Comparison of ENCODE assay signal across 32 cellular contexts in the genomic region with DNA sequence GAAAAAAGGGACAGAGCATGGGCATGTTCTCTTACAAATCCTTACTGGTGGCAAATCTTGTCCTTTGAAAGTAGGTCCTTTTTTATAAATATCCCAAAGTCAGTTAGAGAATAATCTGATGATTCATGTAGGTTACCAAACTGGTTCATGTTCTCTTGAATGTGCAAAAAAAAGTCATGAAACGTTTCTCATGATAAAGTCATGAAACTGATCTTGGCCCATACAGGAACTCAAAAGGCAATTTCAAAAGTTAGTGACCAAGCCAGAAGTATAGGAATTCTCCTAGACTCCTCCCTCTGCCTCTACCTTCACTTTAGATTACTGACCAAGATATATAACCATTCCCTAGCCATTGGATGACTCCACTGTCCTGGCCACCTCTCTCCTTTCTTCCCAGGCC. TPM values are rescaled to one million over a fixed set of nuclear protein-coding genes. Genes with fewer than 3 reads are reported as not detected.
DNase-seq lines count a peak whose midpoint lies in the region; ATAC-seq lines count a peak whose summit lies in the region.
"Had no signal": no experiment of that assay in that cellular context is flagged by ENCODE, and none has a peak within 500 bp of the region (broad histone marks: within the 10 kb centered on the region; RNA-seq: fewer than 3 reads in every experiment).

No MANE protein-coding gene starts in this region.

- ATAC-seq in HG03432 (IDR thresholded peaks at IDR 0.05; ENCODE audit: unreplicated experiment): no peak
- ATAC-seq: left lung, pancreas, T-cell had no signal

- H3K18ac ChIP-seq in mesendoderm (ENCODE audit: low read length): no peak overlapping the region

- H3K79me2 ChIP-seq in mesendoderm (ENCODE audit: control insufficient read depth, insufficient read depth, low read length): no peaks in the 10 kb centered on the region

- H3K4ac ChIP-seq in mesendoderm (ENCODE audit: low read depth, low read length): no peak overlapping the region

- peak overlapping the region; percentile 70 for H3K27ac ChIP-seq in angular gyrus (ENCODE audit: low read depth, low read length)
- H3K27ac ChIP-seq in mesendoderm (ENCODE audit: low read depth, low read length): no peak overlapping the region
- H3K27ac ChIP-seq: esophagus muscularis mucosa, HL-60, KMS-11, left lung, pancreas, uterus had no signal

- H3K79me1 ChIP-seq in mesendoderm (ENCODE audit: low read length): no peaks in the 10 kb centered on the region

- no peak overlapping the region for H2BK120ac ChIP-seq in mesendoderm (ENCODE audit: low read depth, low read length)

- no peak overlapping the region for H3K4me3 ChIP-seq in mesendoderm (ENCODE audit: low read length)
- H3K4me3 ChIP-seq: esophagus muscularis mucosa, left lung, pancreas, uterus had no signal

- no peak overlapping the region for H2AK5ac ChIP-seq in mesendoderm (ENCODE audit: low read length)

- no peak overlapping the region for H3K23ac ChIP-seq in mesendoderm (ENCODE audit: low read length)

- H3K56ac ChIP-seq in mesendoderm (ENCODE audit: low read length): no peak overlapping the region

- WGBS in mesendoderm (ENCODE audit: extremely low coverage, insufficient coverage, low lambda C conversion rate): no CpG with 5 or more reads among the region's 1 CpG

- no peak overlapping the region for H2BK5ac ChIP-seq in mesendoderm (ENCODE audit: low read length)

- no peak overlapping the region for H3K4me2 ChIP-seq in mesendoderm (ENCODE audit: low read length)
- H3K4me2 ChIP-seq: KMS-11 had no signal

- no peak overlapping the region for H4K5ac ChIP-seq in mesendoderm (ENCODE audit: low read length)

- no peak overlapping the region for H4K8ac ChIP-seq in mesendoderm (ENCODE audit: low read depth, low read length)

- no peak overlapping the region for H3K9ac ChIP-seq in mesendoderm (ENCODE audit: low read length)
- H3K9ac ChIP-seq: KMS-11 had no signal

- H3K36me3 ChIP-seq in mesendoderm (ENCODE audit: control insufficient read depth, insufficient read depth, low read length): no peaks in the 10 kb centered on the region
- H3K36me3 ChIP-seq: esophagus muscularis mucosa, left lung, pancreas, uterus had no signal

- no peak overlapping the region for H2BK15ac ChIP-seq in mesendoderm (replicated peaks; ENCODE audit: low read depth)

- peak; percentile 13 for DNase-seq in SIG-M5 treated with dmso at 0.1 percent for 504 hours (lab: John Stamatoyannopoulos, UW; ENCODE audit: unreplicated experiment)
- DNase-seq in SIG-M5 (lab: John Stamatoyannopoulos, UW): no peak
- peak; percentile 30 for DNase-seq in fibroblast of gingiva (ENCODE audit: low read depth)
- peak; percentile 18 for DNase-seq in superior temporal gyrus (ENCODE audit: extremely low spot score)
- no peak for DNase-seq in iPS-NIHi7 (ENCODE audit: extremely low spot score)
- no peak for DNase-seq in mesendoderm
- DNase-seq: 8988T; activated B cell treated with CpG ODN at 0.5 μM for 24 hours; activated CD4-positive, alpha-beta T cell treated with anti-CD3 and anti-CD28 coated beads, Interleukin-2, amount 10 ng/mL, durations not matched to agents 7 days and 5 days; activated effector memory CD4-positive, alpha-beta T cell treated with Interleukin-2 at 50 U/mL for 16 hours; activated T-cell treated with anti-CD3 and anti-CD28 coated beads, Interleukin-2, amount 50 U/mL, for 1 hour; Caco-2; caudate nucleus; cortex of kidney; DND-41; effector memory CD4-positive, alpha-beta T cell; GF-D8; glutamatergic neuron; left lung; mesenchymal stem cell; NCI-H1436 treated with DMSO at 0.1 percent for 48 hours; pancreas; retina; small intestine; stimulated activated naive CD4-positive, alpha-beta T cell treated with Interleukin-2 at 50 U/mL for 16 hours; T-cell; uterus had no signal

- no peaks in the 10 kb centered on the region for H3K27me3 ChIP-seq in mesendoderm (ENCODE audit: insufficient read depth, low read length, poor library complexity)
- H3K27me3 ChIP-seq: esophagus muscularis mucosa, left lung, pancreas, uterus had no signal

- no peaks in the 10 kb centered on the region for H3K4me1 ChIP-seq in mesendoderm (ENCODE audit: control insufficient read depth, low read depth, low read length)
- H3K4me1 ChIP-seq: Caco-2, esophagus muscularis mucosa, left lung, pancreas, uterus had no signal

RNA-seq across cellular contexts. Expression of a gene that starts 27.3 kb away (rescaled TPM):
- polyA plus RNA-seq in mesendoderm (2013, experiment 1 of 2): 24.9 TPM
- 25.5 TPM for polyA plus RNA-seq in mesendoderm (2013, experiment 2 of 2)

RNA-seq across cellular contexts. Expression of a gene that starts 50.2 kb away (rescaled TPM):
- polyA plus RNA-seq in mesendoderm (2013, experiment 1 of 2): 48.2 TPM
- polyA plus RNA-seq in mesendoderm (2013, experiment 2 of 2): 49.0 TPM

Comparison
In these comparisons a context has a peak if more than half of its experiments do, and no peak if none do; other contexts are left out.
1. DNase-seq: peak in SIG-M5 treated with dmso at 0.1 percent for 504 hours (single experiment), fibroblast of gingiva (single experiment) and superior temporal gyrus (single experiment); none in SIG-M5 (single experiment), iPS-NIHi7 (single experiment) and mesendoderm (single experiment).